ENCODE assay signal across 26 cellular contexts in the genomic region with DNA sequence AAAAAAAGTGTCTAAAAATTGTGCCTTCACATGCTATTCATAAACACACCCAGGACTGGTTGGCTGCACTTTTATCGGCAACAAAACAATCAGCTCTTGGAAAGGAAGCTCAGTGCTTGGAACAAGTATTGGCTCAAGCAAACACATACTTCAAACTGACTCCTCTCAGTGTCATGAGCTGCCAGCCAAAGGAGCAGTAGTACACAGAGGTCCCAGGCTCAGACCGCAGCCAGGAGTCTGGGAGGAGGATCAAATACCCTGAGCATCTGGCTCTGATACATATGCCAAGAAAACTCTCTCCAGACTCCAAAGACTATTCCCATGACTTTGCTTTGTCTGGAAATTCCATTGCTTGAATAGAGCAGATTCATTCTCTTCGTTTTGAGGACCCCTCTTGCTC.
DNase-seq lines count a peak whose midpoint lies in the region; ATAC-seq and TF ChIP-seq lines count a peak whose summit lies in the region.
"Had no signal": no experiment of that assay in that cellular context is flagged by ENCODE, and none has a peak within 500 bp of the region (broad histone marks: within the 10 kb centered on the region; RNA-seq: fewer than 3 reads in every experiment).

No MANE protein-coding gene starts in this region.

- no peak for TF ChIP-seq CTCF in glutamatergic neuron (IDR thresholded peaks at IDR 0.05; ENCODE audit: partially characterized antibody, unreplicated experiment)
- TF ChIP-seq CTCF in nephron (IDR thresholded peaks at IDR 0.05; ENCODE audit: unreplicated experiment in 3 of 3), result no peak

- H3K9me3 Mint-ChIP-seq in glutamatergic neuron (ENCODE audit: unreplicated experiment) (peaks cover 2% of the 10 kb centered on the region), nephron (no peaks in the 10 kb centered on the region)
- H3K9me3 Mint-ChIP-seq: activated CD8-positive, alpha-beta T cell treated with anti-CD3 and anti-CD28 coated beads for 36 hours had no signal

- 3% methylated on average over 3 of the region's 3 CpGs for WGBS in aorta, 2 donors

- H3K36me3 ChIP-seq in aorta (ENCODE audit: control insufficient read depth in 1 of 2, insufficient read depth in 2 of 2, low read length in 1 of 2), result no peaks in the 10 kb centered on the region
- H3K36me3 ChIP-seq: neutrophil, thyroid gland had no signal

- H3K27ac Mint-ChIP-seq in glutamatergic neuron (ENCODE audit: unreplicated experiment) (peak overlapping the region; percentile 1), nephron (peak overlapping the region in 2 of 3 experiments; percentile 90), T-helper 17 cell (no peak overlapping the region)
- H3K27ac Mint-ChIP-seq: activated CD8-positive, alpha-beta T cell treated with anti-CD3 and anti-CD28 coated beads for 36 hours; CD4-positive, alpha-beta memory T cell; HFFc6 had no signal

- H3K9me3 ChIP-seq in aorta (ENCODE audit: control insufficient read depth, low read length), result no peaks in the 10 kb centered on the region
- H3K9me3 ChIP-seq in T-helper 17 cell (ENCODE audit: control insufficient read depth, low read length, poor library complexity, severe bottlenecking), result no peaks in the 10 kb centered on the region
- H3K9me3 ChIP-seq: neutrophil, thyroid gland had no signal

- H3K27me3 Mint-ChIP-seq in glutamatergic neuron (ENCODE audit: unreplicated experiment), result peaks cover 6% of the 10 kb centered on the region
- H3K27me3 Mint-ChIP-seq in nephron (ENCODE audit: low read depth), result peaks cover 23% of the 10 kb centered on the region
- H3K27me3 Mint-ChIP-seq in T-helper 17 cell, result no peaks in the 10 kb centered on the region
- H3K27me3 Mint-ChIP-seq: activated CD8-positive, alpha-beta T cell treated with anti-CD3 and anti-CD28 coated beads for 36 hours; CD4-positive, alpha-beta memory T cell had no signal

- intact Hi-C loops in aorta (cut with DNase I), result no loop called here

- ATAC-seq in aorta (ENCODE audit: low FRiP score), result peak; percentile 78
- ATAC-seq in T-helper 17 cell, result no peak
- ATAC-seq: activated CD8-positive, alpha-beta T cell treated with anti-CD3 and anti-CD28 coated beads for 36 hours had no signal

- H3K4me1 Mint-ChIP-seq in glutamatergic neuron (ENCODE audit: low read depth, unreplicated experiment) (peaks cover 32% of the 10 kb centered on the region), nephron (peaks cover 70% of the 10 kb centered on the region), T-helper 17 cell (no peaks in the 10 kb centered on the region)
- H3K4me1 Mint-ChIP-seq: CD4-positive, alpha-beta memory T cell had no signal

- H3K27ac ChIP-seq in aorta (ENCODE audit: low read depth in 1 of 2, low read length in 2 of 2) (peak overlapping the region in 1 of 2 donors; percentile 97), substantia nigra (ENCODE audit: low read depth, low read length, poor library complexity, severe bottlenecking) (no peak overlapping the region)
- H3K27ac ChIP-seq: neutrophil, thyroid gland had no signal

- H3K36me3 Mint-ChIP-seq in glutamatergic neuron (ENCODE audit: unreplicated experiment), result no peaks in the 10 kb centered on the region
- no peaks in the 10 kb centered on the region for H3K36me3 Mint-ChIP-seq in nephron (ENCODE audit: low read depth)
- no peaks in the 10 kb centered on the region for H3K36me3 Mint-ChIP-seq in T-helper 17 cell (ENCODE audit: low read depth)
- H3K36me3 Mint-ChIP-seq: CD4-positive, alpha-beta memory T cell had no signal

- no peaks in the 10 kb centered on the region for H3K27me3 ChIP-seq in aorta (ENCODE audit: control insufficient read depth in 1 of 2, insufficient read depth in 2 of 2, low read length in 1 of 2)
- H3K27me3 ChIP-seq: neutrophil, thyroid gland had no signal

- no peak overlapping the region for H3K4me3 ChIP-seq in aorta (ENCODE audit: low read length in 2 of 2)
- H3K4me3 ChIP-seq: thyroid gland had no signal

- H3K4me1 ChIP-seq in aorta (ENCODE audit: control insufficient read depth in 1 of 2, insufficient read depth in 2 of 2, low read length in 2 of 2), result peaks cover 7 to 10% of the 10 kb centered on the region in 2 donors
- H3K4me1 ChIP-seq: thyroid gland had no signal

- H3K4me3 Mint-ChIP-seq in glutamatergic neuron (ENCODE audit: unreplicated experiment) (no peak overlapping the region), nephron (peak overlapping the region in 2 of 3 experiments; percentile 7 to 53), T-helper 17 cell (no peak overlapping the region)
- H3K4me3 Mint-ChIP-seq: activated CD8-positive, alpha-beta T cell treated with anti-CD3 and anti-CD28 coated beads for 36 hours; CD4-positive, alpha-beta memory T cell; HFFc6 had no signal

- DNase-seq in NCI-H446 treated with DMSO at 0.1 percent for 48 hours (lab: John Stamatoyannopoulos, UW) (peak; percentile 95), glutamatergic neuron (no peak), aorta (peak in 1 of 2 donors; percentile 67), T-helper 17 cell (no peak), NCI-H82 (lab: John Stamatoyannopoulos, UW) (no peak), substantia nigra (lab: John Stamatoyannopoulos, UW) (no peak)
- DNase-seq: activated CD4-positive, CD25-positive, alpha-beta regulatory T cell treated with anti-CD3 and anti-CD28 coated beads, Interleukin-2, amount 50 U/mL, for 72 hours; activated CD8-positive, alpha-beta T cell treated with anti-CD3 and anti-CD28 coated beads for 36 hours; activated gamma-delta T cell treated with Interleukin-2 at 50 U/mL for 16 hours; activated T-cell treated with anti-CD3 and anti-CD28 coated beads for 4 hours; CD4-positive, alpha-beta memory T cell; DMS153; effector memory CD4-positive, alpha-beta T cell; erythroblast; foreskin melanocyte; HFFc6; KG1; mammary epithelial cell; NCI-H1417 treated with DMSO at 0.1 percent for 48 hours; NCI-H526; stimulated activated CD4-positive, alpha-beta T cell treated with anti-CD3 and anti-CD28 coated beads, Interleukin-4, amount 100 ng/mL, for 4 hours; stimulated activated naive CD4-positive, alpha-beta T cell; T-helper 1 cell had no signal

Comparison
In these comparisons a context has a peak if more than half of its experiments do, and no peak if none do; other contexts are left out.
1. H3K4me3 Mint-ChIP-seq: peak in nephron (2 of 3); none in glutamatergic neuron (single experiment) and T-helper 17 cell (single experiment).